Comparison of ENCODE assay signal across 20 cellular contexts in genomic region chr3:127849368-127849767, GRCh38. TPM values are rescaled to one million over a fixed set of nuclear protein-coding genes. Genes with fewer than 3 reads are reported as not detected.
A peak's percentile ranks its signal among the peaks of the same experiment; 100 is the strongest.
DNase-seq lines count a peak whose midpoint lies in the region; ATAC-seq and TF ChIP-seq lines count a peak whose summit lies in the region.
"Had no signal": no experiment of that assay in that cellular context is flagged by ENCODE, and none has a peak within 500 bp of the region (broad histone marks: within the 10 kb centered on the region; RNA-seq: fewer than 3 reads in every experiment).

No MANE protein-coding gene starts in this region.

- peaks cover 34% of the 10 kb centered on the region for H3K27me3 Mint-ChIP-seq in progenitor cell of endocrine pancreas

- no peak for ATAC-seq in HG03139 (IDR thresholded peaks at IDR 0.05; ENCODE audit: unreplicated experiment)
- ATAC-seq: activated CD8-positive, alpha-beta T cell treated with anti-CD3 and anti-CD28 coated beads, Interleukin-2, amount 10 ng/mL, durations not matched to agents 7 days and 5 days; activated naive CD4-positive, alpha-beta T cell treated with anti-CD3 and anti-CD28 coated beads, Interleukin-2, amount 50 U/mL, for 72 hours; body of pancreas; CD8-positive, alpha-beta T cell; HCT116; left ventricle myocardium superior; sciatic nerve; stimulated activated naive CD8-positive, alpha-beta T cell treated with anti-CD3 and anti-CD28 coated beads, Interleukin-15, amount 100 ng/mL, for 72 hours; T-helper 17 cell had no signal

- H3K4me1 Mint-ChIP-seq in progenitor cell of endocrine pancreas (ENCODE audit: low read depth), result peaks cover 1% of the 10 kb centered on the region
- H3K4me1 Mint-ChIP-seq: stimulated activated naive CD8-positive, alpha-beta T cell treated with anti-CD3 and anti-CD28 coated beads, Interleukin-15, amount 100 ng/mL, for 72 hours had no signal

- intact Hi-C loops in cardiac septum (cut with DNase I), result no loop called here

- DNase-seq in DMS 273 (lab: John Stamatoyannopoulos, UW; ENCODE audit: unreplicated experiment) (peak; percentile 99), NCI-H1694 treated with DMSO at 0.1 percent for 48 hours (lab: John Stamatoyannopoulos, UW) (peak; percentile 95), WERI-Rb-1 (peak; percentile 67), iPS DF 19.7 (ENCODE audit: low read depth, low spot score) (peak; percentile 17), NCI-H128 (lab: John Stamatoyannopoulos, UW; ENCODE audit: unreplicated experiment) (no peak), cardiac septum (ENCODE audit: low spot score) (no peak), progenitor cell of endocrine pancreas (ENCODE audit: low spot score, unreplicated experiment) (no peak)
- DNase-seq: activated CD8-positive, alpha-beta T cell treated with anti-CD3 and anti-CD28 coated beads, Interleukin-2, amount 10 ng/mL, durations not matched to agents 7 days and 5 days; activated T-cell treated with anti-CD3 and anti-CD28 coated beads, Interleukin-2, amount 50 U/mL, for 48 hours; body of pancreas; CD8-positive, alpha-beta T cell; EL; left ventricle myocardium superior; SIG-M5; stimulated activated naive CD8-positive, alpha-beta T cell treated with anti-CD3 and anti-CD28 coated beads, Interleukin-15, amount 100 ng/mL, for 72 hours; T-helper 17 cell had no signal

- H3K4me3 ChIP-seq in WERI-Rb-1 (ENCODE audit: low read depth, low read length), result no peak overlapping the region
- H3K4me3 ChIP-seq: body of pancreas had no signal

- no peak overlapping the region for H3K27ac Mint-ChIP-seq in progenitor cell of endocrine pancreas
- H3K27ac Mint-ChIP-seq: activated CD8-positive, alpha-beta T cell treated with anti-CD3 and anti-CD28 coated beads, Interleukin-2, amount 10 ng/mL, durations not matched to agents 7 days and 5 days; CD8-positive, alpha-beta T cell; stimulated activated naive CD8-positive, alpha-beta T cell treated with anti-CD3 and anti-CD28 coated beads, Interleukin-15, amount 100 ng/mL, for 72 hours; T-helper 17 cell had no signal

- H3K9me3 ChIP-seq in WERI-Rb-1 (ENCODE audit: severe bottlenecking), result no peaks in the 10 kb centered on the region
- H3K9me3 ChIP-seq: body of pancreas had no signal

- H3K9me3 Mint-ChIP-seq in progenitor cell of endocrine pancreas (ENCODE audit: low read depth), result no peaks in the 10 kb centered on the region
- H3K9me3 Mint-ChIP-seq: activated naive CD4-positive, alpha-beta T cell treated with anti-CD3 and anti-CD28 coated beads, Interleukin-2, amount 50 U/mL, for 72 hours; CD8-positive, alpha-beta T cell; stimulated activated naive CD8-positive, alpha-beta T cell treated with anti-CD3 and anti-CD28 coated beads, Interleukin-15, amount 100 ng/mL, for 72 hours had no signal

- TF ChIP-seq CTCF in WERI-Rb-1 (IDR thresholded peaks at IDR 0.05; ENCODE audit: low read depth, low read length) (no peak), progenitor cell of endocrine pancreas (IDR thresholded peaks at IDR 0.05; ENCODE audit: unreplicated experiment) (no peak)

- H3K27me3 ChIP-seq in WERI-Rb-1 (ENCODE audit: insufficient read depth, low read depth, severe bottlenecking), result no peaks in the 10 kb centered on the region
- H3K27me3 ChIP-seq: body of pancreas had no signal

- no peaks in the 10 kb centered on the region for H3K36me3 Mint-ChIP-seq in progenitor cell of endocrine pancreas (ENCODE audit: insufficient read depth)
- H3K36me3 Mint-ChIP-seq: activated naive CD4-positive, alpha-beta T cell treated with anti-CD3 and anti-CD28 coated beads, Interleukin-2, amount 50 U/mL, for 72 hours; CD8-positive, alpha-beta T cell had no signal

- no peak overlapping the region for H3K4me3 Mint-ChIP-seq in progenitor cell of endocrine pancreas (ENCODE audit: low read depth)
- H3K4me3 Mint-ChIP-seq: activated CD8-positive, alpha-beta T cell treated with anti-CD3 and anti-CD28 coated beads, Interleukin-2, amount 10 ng/mL, durations not matched to agents 7 days and 5 days; CD8-positive, alpha-beta T cell; stimulated activated naive CD8-positive, alpha-beta T cell treated with anti-CD3 and anti-CD28 coated beads, Interleukin-15, amount 100 ng/mL, for 72 hours; T-helper 17 cell had no signal

- no peaks in the 10 kb centered on the region for H3K36me3 ChIP-seq in WERI-Rb-1

- peak overlapping the region; percentile 7 for H3K27ac ChIP-seq in WERI-Rb-1
- H3K27ac ChIP-seq: body of pancreas had no signal

RNA-seq across cellular contexts. Expression of gene MGLL, which starts 27.1 kb away (rescaled TPM):
- total RNA-seq in cardiac septum (45.7 TPM), progenitor cell of endocrine pancreas (0.43 and 0.62 TPM in 2 replicates)

Comparison
In these comparisons a context has a peak if more than half of its experiments do, and no peak if none do; other contexts are left out.
1. DNase-seq: peak in DMS 273 (single experiment), NCI-H1694 treated with DMSO at 0.1 percent for 48 hours (single experiment), WERI-Rb-1 (single experiment) and iPS DF 19.7 (single experiment); none in NCI-H128 (single experiment), cardiac septum (single experiment) and progenitor cell of endocrine pancreas (single experiment).
2. RNA of gene MGLL, which starts 27.1 kb away (total RNA-seq): 45.7 TPM in cardiac septum (single experiment); 0.43 to 0.62 TPM in progenitor cell of endocrine pancreas; every median in the first group is over 10 times any median in the second.